Comparison of ENCODE assay signal across 14 cellular contexts in genomic region chr9:92655896-92656536, GRCh38.
"Had no signal": no experiment of that assay in that cellular context is flagged by ENCODE, and none has a peak within 500 bp of the region (broad histone marks: within the 10 kb centered on the region; RNA-seq: fewer than 3 reads in every experiment).

No MANE protein-coding gene starts in this region.

- H3K9ac ChIP-seq: SK-N-SH had no signal

- H3K9me3 ChIP-seq: gastrocnemius medialis, neutrophil, psoas muscle, SK-N-SH, stomach had no signal

- H3K4me3 Mint-ChIP-seq: activated CD8-positive, alpha-beta T cell treated with anti-CD3 and anti-CD28 coated beads for 36 hours; activated naive CD4-positive, alpha-beta T cell treated with anti-CD3 and anti-CD28 coated beads, Interleukin-2, amount 10 ng/mL, durations not matched to agents 7 days and 5 days; brain had no signal

- H3K4me2 ChIP-seq: SK-N-SH had no signal

- H3K4me1 Mint-ChIP-seq: activated naive CD4-positive, alpha-beta T cell treated with anti-CD3 and anti-CD28 coated beads, Interleukin-2, amount 10 ng/mL, durations not matched to agents 7 days and 5 days had no signal

- DNase-seq: activated CD4-positive, alpha-beta T cell treated with anti-CD3 and anti-CD28 coated beads for 4 hours; activated CD8-positive, alpha-beta memory T cell treated with anti-CD3 and anti-CD28 coated beads, Interleukin-2, amount 50 U/mL, for 4 hours; activated CD8-positive, alpha-beta T cell treated with anti-CD3 and anti-CD28 coated beads for 36 hours; activated naive CD4-positive, alpha-beta T cell treated with anti-CD3 and anti-CD28 coated beads, Interleukin-2, amount 10 ng/mL, durations not matched to agents 7 days and 5 days; amniotic stem cell; gastrocnemius medialis; kidney; psoas muscle; SK-N-SH; stimulated activated CD4-positive, alpha-beta T cell treated with anti-CD3 and anti-CD28 coated beads, Interleukin-4, amount 100 ng/mL, for 4 hours; stomach; T-helper 1 cell had no signal

- H3K27ac ChIP-seq: neutrophil, psoas muscle, stomach had no signal

- H3K27ac Mint-ChIP-seq: activated CD8-positive, alpha-beta T cell treated with anti-CD3 and anti-CD28 coated beads for 36 hours had no signal

- H3K27me3 ChIP-seq: gastrocnemius medialis, neutrophil, stomach had no signal

- H3K4me3 ChIP-seq: gastrocnemius medialis, psoas muscle, stomach had no signal

- H3K27me3 Mint-ChIP-seq: activated CD8-positive, alpha-beta T cell treated with anti-CD3 and anti-CD28 coated beads for 36 hours; activated naive CD4-positive, alpha-beta T cell treated with anti-CD3 and anti-CD28 coated beads, Interleukin-2, amount 10 ng/mL, durations not matched to agents 7 days and 5 days; brain had no signal

- H3K9me2 ChIP-seq: SK-N-SH had no signal

- H3K4me1 ChIP-seq: psoas muscle had no signal

- H3K9me3 Mint-ChIP-seq: activated CD8-positive, alpha-beta T cell treated with anti-CD3 and anti-CD28 coated beads for 36 hours; activated naive CD4-positive, alpha-beta T cell treated with anti-CD3 and anti-CD28 coated beads, Interleukin-2, amount 10 ng/mL, durations not matched to agents 7 days and 5 days; brain had no signal

- ATAC-seq: activated CD8-positive, alpha-beta T cell treated with anti-CD3 and anti-CD28 coated beads for 36 hours; psoas muscle had no signal
